23 cellular contexts compared by ENCODE assay signal in the genomic region with DNA sequence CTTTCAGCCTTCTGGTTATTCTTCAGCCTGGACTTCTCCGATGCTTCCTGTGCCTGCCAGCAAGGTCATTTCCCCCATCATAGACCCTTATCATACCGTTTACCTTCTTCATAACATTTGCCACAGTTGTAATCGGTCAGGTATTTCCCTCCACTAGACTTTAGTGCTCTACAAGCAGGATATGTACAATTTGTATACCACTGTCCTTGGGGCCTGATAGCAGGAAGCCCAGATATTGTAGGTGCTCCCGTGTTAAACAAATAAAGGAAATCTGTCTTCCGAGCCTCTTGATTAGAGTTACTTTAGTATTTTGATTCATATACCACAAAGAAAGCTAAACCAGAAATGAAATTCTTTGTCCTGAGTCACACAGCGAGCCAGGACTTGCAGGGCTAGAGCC. TPM values are rescaled to one million over a fixed set of nuclear protein-coding genes. Genes with fewer than 3 reads are reported as not detected.
DNase-seq lines count a peak whose midpoint lies in the region; ATAC-seq and TF ChIP-seq lines count a peak whose summit lies in the region.
"Had no signal": no experiment of that assay in that cellular context is flagged by ENCODE, and none has a peak within 500 bp of the region (broad histone marks: within the 10 kb centered on the region; RNA-seq: fewer than 3 reads in every experiment).

No MANE protein-coding gene starts in this region.

- H3K4me3 Mint-ChIP-seq in endothelial cell (ENCODE audit: unreplicated experiment), result no peak overlapping the region
- H3K4me3 Mint-ChIP-seq: B cell; CD8-positive, alpha-beta T cell had no signal

- no peak overlapping the region for H2AFZ ChIP-seq in neuronal stem cell (ENCODE audit: low read length)
- H2AFZ ChIP-seq: PC-9 had no signal

- TF ChIP-seq CTCF in endothelial cell (IDR thresholded peaks at IDR 0.05; ENCODE audit: unreplicated experiment), result no peak

- H3K36me3 ChIP-seq in neuronal stem cell (replicated peaks in 1 of 2; ENCODE audit: control insufficient read depth in 2 of 2, insufficient read depth in 2 of 2, low read length in 2 of 2), result peaks cover 0 to 1% of the 10 kb centered on the region in 2 donors
- H3K36me3 ChIP-seq: SJSA1 had no signal

- no peak overlapping the region for H3K27ac ChIP-seq in neuronal stem cell (replicated peaks; ENCODE audit: low read length)
- H3K27ac ChIP-seq: C4-2B, PC-9, SJSA1 had no signal

- peak overlapping the region; percentile 9 for H3K27ac Mint-ChIP-seq in endothelial cell (ENCODE audit: unreplicated experiment)
- H3K27ac Mint-ChIP-seq: B cell; CD8-positive, alpha-beta T cell had no signal

- no peak overlapping the region for H2BK120ac ChIP-seq in neuronal stem cell (ENCODE audit: low read depth, low read length)

- peaks cover 24% of the 10 kb centered on the region for H3K4me1 Mint-ChIP-seq in endothelial cell (ENCODE audit: unreplicated experiment)
- H3K4me1 Mint-ChIP-seq: B cell had no signal

- no peaks in the 10 kb centered on the region for H3K79me1 ChIP-seq in neuronal stem cell (ENCODE audit: low read depth, low read length)

- H3K4me1 ChIP-seq in neuronal stem cell (ENCODE audit: control insufficient read depth in 2 of 2, insufficient read depth in 1 of 2, low read depth in 1 of 2, low read length in 2 of 2), result peaks cover 10 to 14% of the 10 kb centered on the region in 2 donors

- peaks cover 16% of the 10 kb centered on the region for H3K36me3 Mint-ChIP-seq in endothelial cell (ENCODE audit: low read depth, unreplicated experiment)
- H3K36me3 Mint-ChIP-seq: CD8-positive, alpha-beta T cell had no signal

- no peaks in the 10 kb centered on the region for H3K9me3 Mint-ChIP-seq in endothelial cell (ENCODE audit: unreplicated experiment)
- H3K9me3 Mint-ChIP-seq: CD8-positive, alpha-beta T cell had no signal

- H3K14ac ChIP-seq in neuronal stem cell (ENCODE audit: low read length), result no peak overlapping the region

- H3K4me2 ChIP-seq in neuronal stem cell (ENCODE audit: insufficient read depth, low read length, poor library complexity, severe bottlenecking), result no peak overlapping the region
- H3K4me2 ChIP-seq: PC-9 had no signal

- no peak overlapping the region for H4K8ac ChIP-seq in neuronal stem cell (ENCODE audit: low read depth, low read length)

- no peak overlapping the region for H3K4me3 ChIP-seq in neuronal stem cell (ENCODE audit: low read length in 2 of 2)
- H3K4me3 ChIP-seq: PC-9, SJSA1 had no signal

- no peak overlapping the region for H3K23ac ChIP-seq in neuronal stem cell (ENCODE audit: low read depth, low read length, poor library complexity)

- no peak overlapping the region for H4K91ac ChIP-seq in neuronal stem cell (ENCODE audit: low read depth, low read length, poor library complexity)

- H2BK12ac ChIP-seq in neuronal stem cell (ENCODE audit: low read length), result no peak overlapping the region

- no peak overlapping the region for H2BK5ac ChIP-seq in neuronal stem cell (ENCODE audit: low read length)

- peak overlapping the region; percentile 67 for H3K18ac ChIP-seq in neuronal stem cell (ENCODE audit: low read length)

- H2AK5ac ChIP-seq in neuronal stem cell (ENCODE audit: low read depth, low read length), result no peak overlapping the region

- no peak overlapping the region for H3K4ac ChIP-seq in neuronal stem cell (ENCODE audit: low read length)

- no peak for ATAC-seq in HG02588 (IDR thresholded peaks at IDR 0.05; ENCODE audit: unreplicated experiment)
- ATAC-seq in HG03139 (IDR thresholded peaks at IDR 0.05; ENCODE audit: unreplicated experiment), result no peak
- no peak for ATAC-seq in HG03378 (IDR thresholded peaks at IDR 0.05; ENCODE audit: unreplicated experiment)
- ATAC-seq: CD8-positive, alpha-beta T cell had no signal

- no peaks in the 10 kb centered on the region for H3K27me3 ChIP-seq in neuronal stem cell (ENCODE audit: control insufficient read depth in 3 of 3, insufficient read depth in 3 of 3, low read depth in 1 of 3, low read length in 3 of 3)

- DNase-seq in astrocyte of the hippocampus (ENCODE audit: low read depth, low spot score) (peak; percentile 5), endothelial cell (ENCODE audit: low spot score) (no peak), neuronal stem cell (ENCODE audit: low spot score) (no peak), NCI-H69 (lab: John Stamatoyannopoulos, UW) (no peak)
- DNase-seq: CD8-positive, alpha-beta T cell; DMS 273 treated with DMSO at 0.1 percent for 48 hours; DMS79; EL; GDM1; IMR-90; KG1; MM.1S; NCI-H2029; NCI-H446; NCI-H524 treated with DMSO at 0.1 percent for 48 hours; PC-9; Right ventricle myocardium superior had no signal

- H3K27me3 Mint-ChIP-seq in endothelial cell (ENCODE audit: unreplicated experiment), result no peaks in the 10 kb centered on the region

- WGBS in neuronal stem cell (ENCODE audit: extremely low coverage in 2 of 2, insufficient read length in 2 of 2, insufficient replicate concordance in 1 of 2), 2 donors, result no CpG with 5 or more reads among the region's 6 CpGs

- H2BK15ac ChIP-seq in neuronal stem cell (ENCODE audit: low read length), result no peak overlapping the region

- H3K9ac ChIP-seq in neuronal stem cell (ENCODE audit: low read depth, low read length, poor library complexity), result no peak overlapping the region

- H3K9me3 ChIP-seq in neuronal stem cell (replicated peaks in 1 of 2; ENCODE audit: control insufficient read depth in 2 of 2, insufficient read depth in 1 of 2, low read depth in 1 of 2, low read length in 2 of 2), result no peaks in the 10 kb centered on the region
- H3K9me3 ChIP-seq: SJSA1 had no signal

RNA-seq across cellular contexts. Expression of a gene that starts 35.8 kb away (rescaled TPM):
- total RNA-seq in endothelial cell (ENCODE audit: unreplicated experiment), result 54.4 TPM
- 48.3 TPM for polyA plus RNA-seq in neuronal stem cell (2013, experiment 1 of 2)
- polyA plus RNA-seq in neuronal stem cell (2013, experiment 2 of 2), result 46.3 TPM
